In the genomic region with DNA sequence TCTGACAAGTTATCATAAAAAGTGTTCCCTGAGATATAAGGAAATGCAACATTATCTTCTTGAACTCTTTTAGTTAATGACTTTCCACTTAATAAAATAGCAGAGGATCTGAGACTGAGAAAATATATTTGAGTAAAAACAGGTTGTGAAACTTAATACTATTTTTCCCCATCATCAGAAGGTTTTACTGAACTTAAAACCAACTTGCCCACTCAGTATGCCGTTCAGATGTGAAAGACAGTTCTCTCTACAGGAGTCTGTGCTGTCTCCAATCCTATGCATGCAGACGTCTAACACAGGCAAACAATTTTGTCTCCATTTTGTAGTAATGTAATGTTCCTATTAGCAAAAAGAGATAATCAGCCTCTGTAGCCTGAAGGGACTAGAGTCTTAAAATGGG, we compare ENCODE assay signal across 19 cellular contexts.
DNase-seq lines count a peak whose midpoint lies in the region; ATAC-seq, FAIRE-seq and TF ChIP-seq lines count a peak whose summit lies in the region.
"Had no signal": no experiment of that assay in that cellular context is flagged by ENCODE, and none has a peak within 500 bp of the region (broad histone marks: within the 10 kb centered on the region; RNA-seq: fewer than 3 reads in every experiment).

No MANE protein-coding gene starts in this region.

- ATAC-seq in GM19035 (IDR thresholded peaks at IDR 0.05; ENCODE audit: unreplicated experiment) (peak; percentile 75), GM21576 (IDR thresholded peaks at IDR 0.05; ENCODE audit: unreplicated experiment) (peak; percentile 52), HG03039 (IDR thresholded peaks at IDR 0.05; ENCODE audit: unreplicated experiment) (peak; percentile 59)
- ATAC-seq: A549; activated CD4-positive, CD25-positive, alpha-beta regulatory T cell treated with anti-CD3 and anti-CD28 coated beads, Interleukin-2, amount 50 U/mL, for 24 hours; right cardiac atrium had no signal

- no peak for TF ChIP-seq CTCF in GM12864 (IDR thresholded peaks at IDR 0.05; ENCODE audit: low read depth, low read length, missing control alignments)

- H3K4me3 ChIP-seq in GM12864 (ENCODE audit: low read depth, low read length), result no peak overlapping the region
- H3K4me3 ChIP-seq: A549, breast epithelium, thoracic aorta had no signal

- peak; percentile 13 for DNase-seq in GM12864 (ENCODE audit: low read depth)
- no peak for DNase-seq in NCI-H1694 treated with DMSO at 0.1 percent for 48 hours (lab: John Stamatoyannopoulos, UW)
- no peak for DNase-seq in hypothalamus (lab: John Stamatoyannopoulos, UW)
- no peak for DNase-seq in urothelium cell line (ENCODE audit: low spot score)
- DNase-seq in NAMALWA (ENCODE audit: low spot score), result no peak
- DNase-seq: CD4-positive, CD25-positive, alpha-beta regulatory T cell; effector CD4-positive, alpha-beta T cell; NCI-H1694; NCI-H524; right cardiac atrium; T-helper 1 cell had no signal

- FAIRE-seq in urothelium cell line (lab: Jason Lieb, UNC), result no peak
- FAIRE-seq: H54 had no signal
